In the genomic region with DNA sequence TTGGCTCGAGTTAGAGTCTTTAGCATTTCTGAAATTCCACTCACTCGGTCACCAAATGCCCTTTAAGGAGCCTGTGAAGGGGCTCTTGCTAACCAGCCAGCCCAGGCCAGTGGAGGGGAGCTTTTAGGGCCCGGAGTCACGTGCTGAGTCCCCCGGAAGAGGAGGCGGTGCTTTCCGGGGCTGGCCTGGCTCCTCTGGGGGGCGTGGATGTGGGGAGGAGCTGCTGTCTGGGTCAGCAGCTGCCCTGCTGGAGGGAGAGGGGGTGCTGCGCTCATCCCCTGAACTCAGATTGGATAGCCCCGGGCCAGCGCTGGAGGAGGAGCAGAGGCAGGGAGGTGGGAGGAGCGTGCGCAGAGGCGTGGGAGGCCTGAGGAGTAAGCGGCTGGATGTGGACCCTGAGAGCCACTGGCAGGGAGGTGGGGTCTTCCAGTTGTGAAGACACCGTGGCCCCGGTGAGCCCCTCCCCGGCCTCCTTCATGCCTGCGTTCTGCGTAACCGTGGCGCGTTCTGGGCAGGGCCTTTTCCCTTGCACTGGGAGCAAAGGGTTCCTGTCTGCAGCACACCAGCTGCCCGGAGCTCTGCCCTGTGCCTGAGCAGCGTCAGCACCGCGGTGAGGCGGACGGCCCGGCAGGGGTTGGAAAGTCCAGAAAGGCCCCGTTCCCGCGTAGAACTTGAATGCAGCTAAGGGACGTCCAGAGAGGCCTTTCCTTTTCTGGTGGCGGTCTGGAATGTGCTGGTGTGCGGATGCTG, we compare ENCODE assay signal across 7 cellular contexts. TPM values are rescaled to one million over a fixed set of nuclear protein-coding genes. Genes with fewer than 3 reads are reported as not detected.
DNase-seq lines count a peak whose midpoint lies in the region; ATAC-seq and TF ChIP-seq lines count a peak whose summit lies in the region.

No MANE protein-coding gene starts in this region.

- CTCF ChIA-PET in activated naive CD4-positive, alpha-beta T cell treated with anti-CD3 and anti-CD28 coated beads, Interleukin-2, amount 10 ng/mL, durations not matched to agents 7 days and 5 days (lab: Charles Lee) = interaction anchor here (0.9 to 1.0 kb wide), 2 partner anchors 21 to 142 kb away, joined by 3 to 4 read pairs; no protein-coding TSS in a partner anchor

- no peak overlapping the region for H3K27ac ChIP-seq in foreskin keratinocyte

- no peaks in the 10 kb centered on the region for H3K9me3 Mint-ChIP-seq in activated naive CD4-positive, alpha-beta T cell treated with anti-CD3 and anti-CD28 coated beads, Interleukin-2, amount 10 ng/mL, durations not matched to agents 7 days and 5 days
- no peaks in the 10 kb centered on the region for H3K9me3 Mint-ChIP-seq in natural killer cell

- peak overlapping the region; percentile 33 for H3K4me3 ChIP-seq in NT2/D1 (ENCODE audit: insufficient read length, low read depth)

- no peaks in the 10 kb centered on the region for H3K27me3 ChIP-seq in NT2/D1 (ENCODE audit: insufficient read depth, insufficient read length)
- no peaks in the 10 kb centered on the region for H3K27me3 ChIP-seq in foreskin keratinocyte

- peaks cover 49% of the 10 kb centered on the region for H3K36me3 Mint-ChIP-seq in activated naive CD4-positive, alpha-beta T cell treated with anti-CD3 and anti-CD28 coated beads, Interleukin-2, amount 10 ng/mL, durations not matched to agents 7 days and 5 days
- H3K36me3 Mint-ChIP-seq in natural killer cell = no peaks in the 10 kb centered on the region

- peak overlapping the region; percentile 55 for H3K27ac Mint-ChIP-seq in activated naive CD4-positive, alpha-beta T cell treated with anti-CD3 and anti-CD28 coated beads, Interleukin-2, amount 10 ng/mL, durations not matched to agents 7 days and 5 days
- H3K27ac Mint-ChIP-seq in natural killer cell = peak overlapping the region; percentile 87 to 91

- peaks cover 70% of the 10 kb centered on the region for H3K4me1 Mint-ChIP-seq in activated naive CD4-positive, alpha-beta T cell treated with anti-CD3 and anti-CD28 coated beads, Interleukin-2, amount 10 ng/mL, durations not matched to agents 7 days and 5 days
- H3K4me1 Mint-ChIP-seq in natural killer cell = peaks cover 46 to 54% of the 10 kb centered on the region in 2 donors

- ATAC-seq in GM19467 (IDR thresholded peaks at IDR 0.05; ENCODE audit: unreplicated experiment) = peak; percentile 77
- ATAC-seq in foreskin keratinocyte = peak; percentile 80
- ATAC-seq in natural killer cell = peak; percentile 92 to 93 (median 92)

- H3K9me3 ChIP-seq in NT2/D1 (ENCODE audit: insufficient read depth, low read length) = no peaks in the 10 kb centered on the region

- H3K4me1 ChIP-seq in NT2/D1 (ENCODE audit: insufficient read depth, insufficient read length) (peaks cover 11% of the 10 kb centered on the region), foreskin keratinocyte (peaks cover 24% of the 10 kb centered on the region)

- DNase-seq in NT2/D1 (ENCODE audit: low read depth, low spot score) (peak; percentile 86), foreskin keratinocyte (peak in 1 of 2 donors; percentile 83), natural killer cell (peak; percentile 60), SKM-1 (lab: John Stamatoyannopoulos, UW; ENCODE audit: unreplicated experiment) (no peak)
- DNase-seq in activated naive CD4-positive, alpha-beta T cell treated with anti-CD3 and anti-CD28 coated beads, Interleukin-2, amount 10 ng/mL, durations not matched to agents 7 days and 5 days = peak; percentile 79
- peak; percentile 42 for DNase-seq in stimulated activated naive CD4-positive, alpha-beta T cell treated with Interleukin-2 at 50 U/mL for 16 hours (lab: John Stamatoyannopoulos, UW)

- intact Hi-C loops in natural killer cell (cut with micrococcal nuclease) = loop anchor here (1.0 kb wide), 1 partner anchor 14 kb away; no protein-coding TSS in a partner anchor

- peak overlapping the region; percentile 80 for H3K9ac ChIP-seq in NT2/D1 (ENCODE audit: insufficient read length, low read depth)

- peaks cover 60% of the 10 kb centered on the region for H3K36me3 ChIP-seq in NT2/D1 (ENCODE audit: insufficient read depth, insufficient read length, low read length)

- peak overlapping the region; percentile 31 for H3K4me3 Mint-ChIP-seq in activated naive CD4-positive, alpha-beta T cell treated with anti-CD3 and anti-CD28 coated beads, Interleukin-2, amount 10 ng/mL, durations not matched to agents 7 days and 5 days
- H3K4me3 Mint-ChIP-seq in natural killer cell = peak overlapping the region; percentile 76

- no peak for TF ChIP-seq CTCF in foreskin keratinocyte (conservative IDR thresholded peaks at IDR 0.05)
- no peak for TF ChIP-seq CTCF in natural killer cell (IDR thresholded peaks at IDR 0.05)

- no peaks in the 10 kb centered on the region for H3K27me3 Mint-ChIP-seq in activated naive CD4-positive, alpha-beta T cell treated with anti-CD3 and anti-CD28 coated beads, Interleukin-2, amount 10 ng/mL, durations not matched to agents 7 days and 5 days
- H3K27me3 Mint-ChIP-seq in natural killer cell (ENCODE audit: low read depth in 2 of 2) = no peaks in the 10 kb centered on the region

RNA-seq across cellular contexts. Expression of gene MAEA, which starts 19.7 kb away (rescaled TPM):
- total RNA-seq in foreskin keratinocyte = 80.6 and 86.1 TPM in 2 replicates
- 61.4 and 70.2 TPM in 2 replicates for polyA plus RNA-seq in foreskin keratinocyte
- 10 to 100 TPM; 63.5 to 89.2 (median 64.0) TPM for total RNA-seq in natural killer cell

RNA-seq across cellular contexts. Expression of gene UVSSA, which starts 37.6 kb away (rescaled TPM):
- total RNA-seq in foreskin keratinocyte = 6.5 and 7.4 TPM in 2 replicates
- polyA plus RNA-seq in foreskin keratinocyte = 2.6 and 3.3 TPM in 2 replicates
- total RNA-seq in natural killer cell = 10 to 100 TPM; 48.0 to 59.4 (median 56.4) TPM
